In the genomic region with DNA sequence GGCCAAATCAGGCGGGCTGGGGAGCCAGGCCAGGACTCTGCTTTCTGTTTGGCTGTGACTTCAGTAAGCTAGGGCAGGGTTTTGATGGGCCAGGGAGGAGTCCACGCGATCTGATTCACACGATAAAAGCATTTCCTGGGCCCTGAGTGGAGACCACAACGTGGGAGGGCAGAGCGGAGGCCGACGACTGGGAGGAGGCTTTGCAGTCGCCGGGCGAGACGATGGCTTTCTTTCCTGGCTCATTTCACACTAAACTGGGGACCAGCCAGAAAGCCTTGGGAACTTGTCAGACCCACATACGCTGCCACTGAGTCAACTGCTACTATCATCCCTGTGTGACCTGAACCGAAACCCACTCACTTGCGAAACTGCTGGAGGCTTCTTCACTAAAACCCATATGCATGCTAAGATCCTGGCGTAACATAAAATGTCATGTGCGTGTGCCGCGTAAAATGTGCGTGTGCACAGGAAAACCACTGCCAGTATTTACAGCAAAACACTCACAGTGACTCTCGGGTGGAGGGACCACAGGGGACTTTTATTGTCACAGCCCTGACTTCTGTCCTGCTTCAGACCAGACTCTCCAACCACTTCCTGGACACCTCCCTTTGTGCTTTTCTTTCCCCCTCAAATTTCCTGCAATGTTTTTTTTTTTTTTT, we compare ENCODE assay signal across 1 cellular context.
TF ChIP-seq lines count a peak whose summit lies in the region.

No MANE protein-coding gene starts in this region.

TF ChIP-seq in H1, 55 proteins besides CTCF, POLR2A, EP300 and RAD21:
- TF ChIP-seq BRCA1 (IDR thresholded peaks at IDR 0.05; ENCODE audit: low read depth, low read length), result no peak
- no peak for TF ChIP-seq MAFK (IDR thresholded peaks at IDR 0.05; ENCODE audit: low read depth, low read length)
- TF ChIP-seq SIRT6 (IDR thresholded peaks at IDR 0.05; ENCODE audit: low read length), result no peak
- no peak for TF ChIP-seq RXRA (IDR thresholded peaks at IDR 0.05; ENCODE audit: insufficient read depth, low read depth, low read length)
